ENCODE assay signal across 12 cellular contexts in the genomic region with DNA sequence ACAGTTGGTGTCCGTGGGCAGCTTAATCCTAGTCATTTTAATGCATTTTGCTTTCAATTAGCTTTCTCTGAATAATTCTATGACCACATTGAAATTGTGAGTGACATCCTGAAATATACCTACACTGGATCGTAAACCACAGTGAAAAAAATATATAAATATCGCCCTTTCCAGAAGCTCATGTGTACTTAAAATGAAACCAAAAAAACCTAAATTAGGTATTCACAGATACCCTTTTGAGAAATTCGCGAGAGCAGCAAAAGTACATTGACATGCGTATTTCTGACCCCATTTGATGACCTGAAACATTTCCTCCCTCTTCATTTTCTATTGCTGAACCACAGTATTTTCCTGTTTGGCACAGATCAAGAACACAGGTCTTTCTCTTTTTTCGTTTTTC.
DNase-seq lines count a peak whose midpoint lies in the region; ATAC-seq lines count a peak whose summit lies in the region.
"Had no signal": no experiment of that assay in that cellular context is flagged by ENCODE, and none has a peak within 500 bp of the region (broad histone marks: within the 10 kb centered on the region; RNA-seq: fewer than 3 reads in every experiment).

No MANE protein-coding gene starts in this region.

- peak overlapping the region; percentile 42 to 56 for H3K4me3 Mint-ChIP-seq in effector memory CD8-positive, alpha-beta T cell
- H3K4me3 Mint-ChIP-seq: endodermal cell had no signal

- no peaks in the 10 kb centered on the region for H3K27me3 Mint-ChIP-seq in effector memory CD8-positive, alpha-beta T cell

- ATAC-seq in GM18519 (IDR thresholded peaks at IDR 0.05; ENCODE audit: low FRiP score, unreplicated experiment) = peak; percentile 82
- peak; percentile 55 for ATAC-seq in GM21367 (IDR thresholded peaks at IDR 0.05; ENCODE audit: unreplicated experiment)
- peak; percentile 53 for ATAC-seq in HG03469 (IDR thresholded peaks at IDR 0.05; ENCODE audit: unreplicated experiment)
- ATAC-seq in effector memory CD8-positive, alpha-beta T cell (replicated peaks) = peak; percentile 26
- ATAC-seq: body of pancreas; naive thymus-derived CD8-positive, alpha-beta T cell had no signal

- H3K36me3 Mint-ChIP-seq in effector memory CD8-positive, alpha-beta T cell (ENCODE audit: insufficient read depth) = peaks cover 3% of the 10 kb centered on the region

- H3K4me1 Mint-ChIP-seq in effector memory CD8-positive, alpha-beta T cell (ENCODE audit: low read depth in 2 of 2) = peaks cover 16 to 18% of the 10 kb centered on the region in 2 donors

- no peak for DNase-seq in effector memory CD8-positive, alpha-beta T cell
- DNase-seq in NCI-H526 (lab: John Stamatoyannopoulos, UW) = no peak
- no peak for DNase-seq in NCI-H1930 (lab: John Stamatoyannopoulos, UW)
- DNase-seq in stimulated activated CD8-positive, alpha-beta memory T cell treated with anti-CD3 and anti-CD28 coated beads, Interleukin-4, amount 100 ng/mL, for 48 hours = no peak
- no peak for DNase-seq in NCI-H1092 treated with DMSO at 0.1 percent for 48 hours (lab: John Stamatoyannopoulos, UW)
- DNase-seq: body of pancreas; endodermal cell; naive thymus-derived CD8-positive, alpha-beta T cell; NCI-H1694 had no signal

- H3K27ac Mint-ChIP-seq in effector memory CD8-positive, alpha-beta T cell = peak overlapping the region; percentile 81 to 89
- H3K27ac Mint-ChIP-seq: endodermal cell had no signal

- H3K9me3 Mint-ChIP-seq in effector memory CD8-positive, alpha-beta T cell = no peaks in the 10 kb centered on the region
- H3K9me3 Mint-ChIP-seq: endodermal cell; naive thymus-derived CD8-positive, alpha-beta T cell had no signal

Comparison
In these comparisons a context has a peak if more than half of its experiments do, and no peak if none do; other contexts are left out.
1. ATAC-seq: peak in every context shown above with its lines; median percentile 82 in GM18519; 55 in GM21367; 53 in HG03469; 26 in effector memory CD8-positive, alpha-beta T cell.